30 cellular contexts compared by ENCODE assay signal in the genomic region with DNA sequence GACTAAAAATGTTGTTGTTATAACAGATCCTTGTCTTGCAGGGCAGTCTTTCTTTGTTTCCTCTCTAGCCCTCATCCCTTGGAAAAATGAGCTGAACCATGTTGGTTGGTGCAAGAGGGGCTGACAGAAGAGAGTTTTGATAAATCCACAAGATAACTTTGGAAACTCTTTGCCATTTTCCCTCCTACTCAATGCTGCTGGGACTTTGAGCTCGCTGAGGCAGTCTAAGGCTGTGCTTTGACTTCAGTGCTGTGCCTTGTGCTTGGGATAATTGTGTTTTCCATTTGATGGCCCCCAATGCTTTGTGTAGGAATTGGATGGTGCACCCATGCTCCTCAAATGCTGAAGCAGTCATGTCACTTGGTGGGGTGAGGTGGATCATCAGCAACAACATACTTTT. TPM values are rescaled to one million over a fixed set of nuclear protein-coding genes. Genes with fewer than 3 reads are reported as not detected.
"Had no signal": no experiment of that assay in that cellular context is flagged by ENCODE, and none has a peak within 500 bp of the region (broad histone marks: within the 10 kb centered on the region; RNA-seq: fewer than 3 reads in every experiment).

No MANE protein-coding gene starts in this region.

- DNase-seq: naive thymus-derived CD8-positive, alpha-beta T cell; nephron progenitor cell; occipital lobe; ovary; posterior cingulate gyrus; psoas muscle; right cardiac atrium; right lobe of liver; sigmoid colon; small intestine; stimulated activated CD4-positive, alpha-beta T cell treated with anti-CD3 and anti-CD28 coated beads, Interleukin-15, amount 100 ng/mL, for 24 hours; stimulated activated CD4-positive, alpha-beta T cell treated with anti-CD3 and anti-CD28 coated beads, Interleukin-2, amount 100 ng/mL, for 24 hours; stimulated activated CD4-positive, alpha-beta T cell treated with anti-CD3 and anti-CD28 coated beads, Interleukin-2, amount 100 ng/mL, for 48 hours; stimulated activated CD4-positive, alpha-beta T cell treated with anti-CD3 and anti-CD28 coated beads, Interleukin-4, amount 100 ng/mL, for 24 hours; stimulated activated naive B cell treated with anti-CD40 and anti-IgM and Interleukin-4, amounts not matched to agents 10 μg/mL and 1 μg/mL and 100 μg/mL, for 72 hours; stimulated activated naive CD4-positive, alpha-beta T cell treated with Interleukin-2 at 50 U/mL for 16 hours; stomach; thyroid gland; upper lobe of right lung; uterus had no signal

- FAIRE-seq: small intestine had no signal

- ATAC-seq: naive thymus-derived CD8-positive, alpha-beta T cell; natural killer cell treated with Interleukin-12 subunit alpha and Interleukin-12 subunit beta and Interleukin-15 and Interleukin-18, amount 100 ng/mL, for 72 hours; psoas muscle; right lobe of liver; stimulated activated effector memory CD8-positive, alpha-beta T cell treated with anti-CD3 and anti-CD28 coated beads, Interleukin-12 subunit alpha, Interleukin-12 subunit beta, amount 100 ng/mL, for 72 hours; stimulated activated naive B cell treated with anti-CD40 and anti-IgM and Interleukin-4, amounts not matched to agents 10 μg/mL and 1 μg/mL and 100 μg/mL, for 72 hours; upper lobe of right lung had no signal

- H3K4me1 ChIP-seq: parathyroid adenoma, psoas muscle, right lobe of liver, sigmoid colon, stomach, upper lobe of right lung, uterus had no signal

- H3K9ac ChIP-seq: parathyroid adenoma had no signal

- H3K4me3 ChIP-seq: ovary, psoas muscle, right lobe of liver, sigmoid colon, stomach, thoracic aorta, thyroid gland, tibial nerve, upper lobe of right lung, uterus had no signal

- H3K27ac ChIP-seq: ovary, parathyroid adenoma, psoas muscle, right lobe of liver, sigmoid colon, stomach, thoracic aorta, thyroid gland, tibial nerve, upper lobe of right lung, uterus had no signal

- H3K36me3 ChIP-seq: ovary, right lobe of liver, sigmoid colon, stomach, thoracic aorta, thyroid gland, tibial nerve, upper lobe of right lung, uterus had no signal

- H3K36me3 Mint-ChIP-seq: natural killer cell treated with Interleukin-12 subunit alpha and Interleukin-12 subunit beta and Interleukin-15 and Interleukin-18, amount 100 ng/mL, for 72 hours; stimulated activated effector memory CD8-positive, alpha-beta T cell treated with anti-CD3 and anti-CD28 coated beads, Interleukin-12 subunit alpha, Interleukin-12 subunit beta, amount 100 ng/mL, for 72 hours had no signal

- H3K9me3 ChIP-seq: ovary, psoas muscle, right lobe of liver, sigmoid colon, stomach, thoracic aorta, thyroid gland, tibial nerve, upper lobe of right lung, uterus had no signal

- H3K79me2 ChIP-seq: parathyroid adenoma had no signal

- H2AFZ ChIP-seq: parathyroid adenoma had no signal

- H3K27me3 ChIP-seq: ovary, right lobe of liver, sigmoid colon, stomach, thyroid gland, tibial nerve, upper lobe of right lung, uterus had no signal

- H3K27ac Mint-ChIP-seq: natural killer cell treated with Interleukin-12 subunit alpha and Interleukin-12 subunit beta and Interleukin-15 and Interleukin-18, amount 100 ng/mL, for 72 hours; nephron progenitor cell; progenitor cell of endocrine pancreas; stimulated activated effector memory CD8-positive, alpha-beta T cell treated with anti-CD3 and anti-CD28 coated beads, Interleukin-12 subunit alpha, Interleukin-12 subunit beta, amount 100 ng/mL, for 72 hours; stimulated activated naive B cell treated with anti-CD40 and anti-IgM and Interleukin-4, amounts not matched to agents 10 μg/mL and 1 μg/mL and 100 μg/mL, for 72 hours; stimulated activated naive CD8-positive, alpha-beta T cell treated with anti-CD3 and anti-CD28 coated beads, Interleukin-15, Interleukin-2, amounts not matched to agents 100 ng/mL and 50 ng/mL, for 24 hours; type B pancreatic cell had no signal

- H3K9me3 Mint-ChIP-seq: naive thymus-derived CD8-positive, alpha-beta T cell; natural killer cell treated with Interleukin-12 subunit alpha and Interleukin-12 subunit beta and Interleukin-15 and Interleukin-18, amount 100 ng/mL, for 72 hours; neural crest cell; stimulated activated effector memory CD8-positive, alpha-beta T cell treated with anti-CD3 and anti-CD28 coated beads, Interleukin-12 subunit alpha, Interleukin-12 subunit beta, amount 100 ng/mL, for 72 hours; stimulated activated naive B cell treated with anti-CD40 and anti-IgM and Interleukin-4, amounts not matched to agents 10 μg/mL and 1 μg/mL and 100 μg/mL, for 72 hours; stimulated activated naive CD8-positive, alpha-beta T cell treated with anti-CD3 and anti-CD28 coated beads, Interleukin-15, Interleukin-2, amounts not matched to agents 100 ng/mL and 50 ng/mL, for 24 hours; type B pancreatic cell had no signal

RNA-seq across cellular contexts. Expression of gene ST6GALNAC3, which starts 31.7 kb away (rescaled TPM):
- total RNA-seq: osteoblast had no signal
